ENCODE assay signal across 8 cellular contexts in the genomic region with DNA sequence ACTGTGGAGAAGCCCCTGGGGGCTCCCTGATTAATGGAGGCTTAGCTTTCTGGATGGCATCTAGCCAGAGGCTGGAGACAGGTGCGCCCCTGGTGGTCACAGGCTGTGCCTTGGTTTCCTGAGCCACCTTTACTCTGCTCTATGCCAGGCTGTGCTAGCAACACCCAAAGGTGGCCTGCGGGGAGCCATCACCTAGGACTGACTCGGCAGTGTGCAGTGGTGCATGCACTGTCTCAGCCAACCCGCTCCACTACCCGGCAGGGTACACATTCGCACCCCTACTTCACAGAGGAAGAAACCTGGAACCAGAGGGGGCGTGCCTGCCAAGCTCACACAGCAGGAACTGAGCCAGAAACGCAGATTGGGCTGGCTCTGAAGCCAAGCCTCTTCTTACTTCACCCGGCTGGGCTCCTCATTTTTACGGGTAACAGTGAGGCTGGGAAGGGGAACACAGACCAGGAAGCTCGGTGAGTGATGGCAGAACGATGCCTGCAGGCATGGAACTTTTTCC. TPM values are rescaled to one million over a fixed set of nuclear protein-coding genes. Genes with fewer than 3 reads are reported as not detected.
A peak's percentile ranks its signal among the peaks of the same experiment; 100 is the strongest.
DNase-seq lines count a peak whose midpoint lies in the region; ATAC-seq and TF ChIP-seq lines count a peak whose summit lies in the region.

No MANE protein-coding gene starts in this region.

- H3K4me3 ChIP-seq in astrocyte of the cerebellum (ENCODE audit: low read depth, low read length) (no peak overlapping the region), lower lobe of right lung (no peak overlapping the region)

- peaks cover 34% of the 10 kb centered on the region for H3K36me3 ChIP-seq in lower lobe of right lung

- H3K27ac ChIP-seq in lower lobe of right lung, result no peak overlapping the region

- intact Hi-C loops in lower lobe of right lung (cut with DNase I), result no loop called here

- no peaks in the 10 kb centered on the region for H3K27me3 ChIP-seq in lower lobe of right lung (ENCODE audit: low read depth)

- peak; percentile 13 to 17 for ATAC-seq in lower lobe of right lung
- no peak for ATAC-seq in GM18517 (IDR thresholded peaks at IDR 0.05; ENCODE audit: unreplicated experiment)
- no peak for ATAC-seq in HG02938 (IDR thresholded peaks at IDR 0.05; ENCODE audit: unreplicated experiment)
- no peak for ATAC-seq in HG02981 (IDR thresholded peaks at IDR 0.05; ENCODE audit: unreplicated experiment)

- in situ Hi-C loops in astrocyte of the cerebellum (cut with HindIII; ENCODE audit: low sequenced_read_pairs), result no loop called here

- TF ChIP-seq CTCF in astrocyte of the cerebellum (IDR thresholded peaks at IDR 0.05; ENCODE audit: low read depth, low read length, missing control alignments) (peak; percentile 2), lower lobe of right lung (IDR thresholded peaks at IDR 0.05) (no peak)

- H3K4me1 ChIP-seq in lower lobe of right lung, result peaks cover 15% of the 10 kb centered on the region

- H3K9me3 ChIP-seq in lower lobe of right lung, result no peaks in the 10 kb centered on the region

- DNase-seq in EH (ENCODE audit: low read depth) (peak; percentile 67), HuH-7 (ENCODE audit: low spot score) (peak; percentile 3), astrocyte of the cerebellum (ENCODE audit: low read depth) (no peak), lower lobe of right lung (no peak), pons (ENCODE audit: low spot score) (no peak)

RNA-seq across cellular contexts. Expression of a gene that starts 24.8 kb away (rescaled TPM):
- total RNA-seq in lower lobe of right lung, result 25.7 TPM

Comparison
In these comparisons a context has a peak if more than half of its experiments do, and no peak if none do; other contexts are left out.
1. DNase-seq: peak in EH (single experiment) and HuH-7 (single experiment); none in astrocyte of the cerebellum (single experiment), lower lobe of right lung (single experiment) and pons (single experiment).
2. ATAC-seq: peak in lower lobe of right lung (2 of 2); none in GM18517 (single experiment), HG02938 (single experiment) and HG02981 (single experiment).